Comparison of ENCODE assay signal across 1 cellular context in genomic region chr20:46552460-46553420, GRCh38.
TF ChIP-seq lines count a peak whose summit lies in the region.

No MANE protein-coding gene starts in this region.

TF ChIP-seq in GM23338, 12 proteins besides CTCF, POLR2A, EP300 and RAD21 (continued from another document):
- no peak for TF ChIP-seq ETS1 (IDR thresholded peaks at IDR 0.05)
- no peak for TF ChIP-seq POLR2AphosphoS5 (IDR thresholded peaks at IDR 0.05; ENCODE audit: low read depth)
- TF ChIP-seq STAT1 (IDR thresholded peaks at IDR 0.05; ENCODE audit: unreplicated experiment): no peak
TF ChIP-seq in GM23338: peak in this region for 0.
